In the genomic region with DNA sequence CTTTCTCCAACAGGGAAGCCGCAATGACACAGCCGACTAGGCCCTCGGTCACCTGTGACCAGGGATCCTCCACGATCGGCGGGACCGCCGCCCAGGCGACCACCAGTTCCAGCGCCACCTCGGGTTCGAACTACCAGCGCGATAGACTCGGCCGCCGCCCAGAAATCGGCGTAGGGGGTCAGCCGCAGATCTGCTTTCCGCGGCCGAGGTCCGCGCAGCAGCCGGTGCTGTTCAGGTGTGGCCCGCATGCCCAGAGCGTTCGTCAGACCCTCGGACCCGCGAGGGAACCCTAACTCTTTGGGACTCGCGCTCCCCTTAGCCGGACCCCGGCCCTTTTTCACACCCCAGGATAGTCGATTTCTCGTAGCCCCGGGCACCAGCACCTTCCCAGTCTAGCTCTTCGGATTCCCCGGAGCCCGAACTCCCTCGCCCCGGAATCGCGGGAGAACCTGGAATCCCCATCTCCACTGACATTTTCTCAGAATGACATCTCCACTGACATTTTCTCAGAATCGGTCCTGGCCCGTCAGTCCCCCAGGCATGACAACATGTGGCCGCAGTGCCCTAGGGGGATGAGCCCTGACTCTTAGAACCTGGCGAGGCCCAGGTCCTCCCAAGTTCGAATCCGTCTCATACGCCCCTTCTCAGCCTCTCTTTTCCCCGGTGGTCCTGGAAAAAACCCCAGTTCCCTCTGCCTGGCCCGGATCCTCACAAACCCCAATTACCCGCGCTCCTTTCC, we compare ENCODE assay signal across 10 cellular contexts. TPM values are rescaled to one million over a fixed set of nuclear protein-coding genes. Genes with fewer than 3 reads are reported as not detected.
DNase-seq lines count a peak whose midpoint lies in the region; ATAC-seq and TF ChIP-seq lines count a peak whose summit lies in the region.
"Had no signal": no experiment of that assay in that cellular context is flagged by ENCODE, and none has a peak within 500 bp of the region (broad histone marks: within the 10 kb centered on the region; RNA-seq: fewer than 3 reads in every experiment).

No MANE protein-coding gene starts in this region.

- peaks cover 7% of the 10 kb centered on the region for H3K4me1 ChIP-seq in A673 (ENCODE audit: insufficient read depth, low read length, poor library complexity, severe bottlenecking)
- H3K4me1 ChIP-seq in naive thymus-derived CD4-positive, alpha-beta T cell (ENCODE audit: control insufficient read depth in 2 of 2, insufficient read depth in 2 of 2, low read length in 2 of 2), result peaks cover 0 to 8% of the 10 kb centered on the region in 2 donors

- H3K4me3 ChIP-seq in A673 (ENCODE audit: low read depth, low read length, poor library complexity, severe bottlenecking), result peak overlapping the region; percentile 47
- peak overlapping the region; percentile 38 for H3K4me3 ChIP-seq in naive thymus-derived CD4-positive, alpha-beta T cell (ENCODE audit: low read length)

- H3K36me3 Mint-ChIP-seq in naive thymus-derived CD4-positive, alpha-beta T cell, result peaks cover 0 to 6% (median 0%) of the 10 kb centered on the region in 5 donors

- no peak for TF ChIP-seq CTCF in A673 (conservative IDR thresholded peaks at IDR 0.05; ENCODE audit: low read depth, low read length)

- peaks cover 10% of the 10 kb centered on the region for H3K27me3 ChIP-seq in A673 (replicated peaks; ENCODE audit: insufficient read depth, low read depth, low read length, poor library complexity)
- H3K27me3 ChIP-seq in naive thymus-derived CD4-positive, alpha-beta T cell (ENCODE audit: control insufficient read depth in 2 of 2, insufficient read depth in 2 of 2, low read length in 2 of 2), result peaks cover 0 to 15% of the 10 kb centered on the region in 2 donors

- H3K4me3 Mint-ChIP-seq in naive thymus-derived CD4-positive, alpha-beta T cell, result peak overlapping the region; percentile 69 to 95 (median 82)

- POLR2A ChIA-PET in A673 (lab: Charles Lee; ENCODE audit: low non-redundant PET), result no interaction called here
- POLR2A ChIA-PET in naive thymus-derived CD4-positive, alpha-beta T cell (lab: Charles Lee), result no interaction called here

- CTCF ChIA-PET in A673 (lab: Charles Lee), result no interaction called here
- CTCF ChIA-PET in naive thymus-derived CD4-positive, alpha-beta T cell (lab: Charles Lee), result interaction anchor here (1.3 kb wide), 1 partner anchor 47 kb away, joined by 4 read pairs; no protein-coding TSS in a partner anchor

- peak; percentile 5 for ATAC-seq in HG03520 (IDR thresholded peaks at IDR 0.05; ENCODE audit: unreplicated experiment)
- ATAC-seq in naive thymus-derived CD4-positive, alpha-beta T cell, result no peak
- no peak for ATAC-seq in GM18873 (IDR thresholded peaks at IDR 0.05; ENCODE audit: low FRiP score, unreplicated experiment)

- no peaks in the 10 kb centered on the region for H3K9me3 ChIP-seq in A673 (ENCODE audit: low read depth, low read length, poor library complexity, severe bottlenecking)
- H3K9me3 ChIP-seq in naive thymus-derived CD4-positive, alpha-beta T cell (ENCODE audit: control insufficient read depth in 2 of 3, low read length in 3 of 3), result no peaks in the 10 kb centered on the region

- peak overlapping the region in 4 of 9 donors; percentile 4 to 85 (median 22) for H3K27ac Mint-ChIP-seq in naive thymus-derived CD4-positive, alpha-beta T cell

- peaks cover 25 to 49% (median 44%) of the 10 kb centered on the region in 5 donors for H3K27me3 Mint-ChIP-seq in naive thymus-derived CD4-positive, alpha-beta T cell

- intact Hi-C loops in A673 (cut with micrococcal nuclease; ENCODE audit: unreplicated experiment), result loop anchor here (2.0 to 5.0 kb wide), 2 partner anchors 46 to 71 kb away; partner anchors contain the start of gene LSM11
- intact Hi-C loops in naive thymus-derived CD4-positive, alpha-beta T cell (cut with micrococcal nuclease), result loop anchor here in 1 of 2 donors (2.0 to 5.0 kb wide), 3 partner anchors 69 to 239 kb away; partner anchors contain the start of gene ADAM19

- DNase-seq in A673 (ENCODE audit: low spot score) (no peak), ecto neural progenitor cell (ENCODE audit: low spot score) (peak; percentile 28), NCI-H524 (lab: John Stamatoyannopoulos, UW) (no peak), T1000 (lab: John Stamatoyannopoulos, UW) (no peak), COLO829 (ENCODE audit: low spot score) (no peak)
- DNase-seq in naive thymus-derived CD4-positive, alpha-beta T cell, result peak in 1 of 9 donors; percentile 18
- DNase-seq: GF-D8; NK-92 treated with Interleukin-12 subunit alpha and Interleukin-12 subunit beta, amount 100 ng/mL, for 24 hours had no signal

- H3K27ac ChIP-seq in A673 (ENCODE audit: low read depth, low read length, poor library complexity, severe bottlenecking), result no peak overlapping the region
- H3K27ac ChIP-seq in naive thymus-derived CD4-positive, alpha-beta T cell (ENCODE audit: low read depth, low read length), result no peak overlapping the region

- no TSS peak for BruUV-seq in A673 (replicated peaks; lab: Mats Ljungman, UMichigan)

- H3K9me3 Mint-ChIP-seq in naive thymus-derived CD4-positive, alpha-beta T cell, result peaks cover 0 to 8% (median 0%) of the 10 kb centered on the region in 11 donors

- H3K4me1 Mint-ChIP-seq in naive thymus-derived CD4-positive, alpha-beta T cell, result peaks cover 16 to 31% (median 25%) of the 10 kb centered on the region in 7 donors

- H3K36me3 ChIP-seq in A673 (ENCODE audit: insufficient read depth, low read length, poor library complexity, severe bottlenecking), result no peaks in the 10 kb centered on the region
- no peaks in the 10 kb centered on the region for H3K36me3 ChIP-seq in naive thymus-derived CD4-positive, alpha-beta T cell (ENCODE audit: control insufficient read depth in 2 of 3, insufficient read depth in 3 of 3, low read length in 3 of 3)

RNA-seq across cellular contexts. Expression of gene C5orf52, which starts 0.4 kb away (rescaled TPM):
- total RNA-seq in A673 (2021), result not detected in 2 replicates
- total RNA-seq in naive thymus-derived CD4-positive, alpha-beta T cell, result not detected
- not detected for polyA plus RNA-seq in naive thymus-derived CD4-positive, alpha-beta T cell

RNA-seq across cellular contexts. Expression of gene SOX30, which starts 19.5 kb away (rescaled TPM):
- not detected in 2 replicates for total RNA-seq in A673 (2021)
- under 1 TPM in 1 of 5 experiments, not detected in 4; 0.36 TPM for total RNA-seq in naive thymus-derived CD4-positive, alpha-beta T cell
- under 1 TPM; 0.17 to 0.25 TPM for polyA plus RNA-seq in naive thymus-derived CD4-positive, alpha-beta T cell

RNA-seq across cellular contexts. Expression of gene THG1L, which starts 59.5 kb away (rescaled TPM):
- 11.8 and 13.0 TPM in 2 replicates for total RNA-seq in A673 (2021)
- total RNA-seq in naive thymus-derived CD4-positive, alpha-beta T cell, result 10 to 100 TPM in 1 of 5 experiments, 1 to 10 TPM in 4; 6.2 to 17.4 (median 7.4) TPM
- polyA plus RNA-seq in naive thymus-derived CD4-positive, alpha-beta T cell, result 1 to 10 TPM; 4.6 to 6.2 TPM
